15 cellular contexts compared by ENCODE assay signal in genomic region chr6:116012471-116012949, GRCh38. TPM values are rescaled to one million over a fixed set of nuclear protein-coding genes. Genes with fewer than 3 reads are reported as not detected.
DNase-seq lines count a peak whose midpoint lies in the region; ATAC-seq, FAIRE-seq and TF ChIP-seq lines count a peak whose summit lies in the region.
"Had no signal": no experiment of that assay in that cellular context is flagged by ENCODE, and none has a peak within 500 bp of the region (broad histone marks: within the 10 kb centered on the region; RNA-seq: fewer than 3 reads in every experiment).

No MANE protein-coding gene starts in this region.

- no peak overlapping the region for H2BK20ac ChIP-seq in IMR-90 (ENCODE audit: low read depth, low read length)

- H3K4me2 ChIP-seq in A549 (peak overlapping the region; percentile 57), IMR-90 (ENCODE audit: low read depth, low read length) (peak overlapping the region; percentile 87)

- intact Hi-C loops in IMR-90 (cut with micrococcal nuclease) (loop anchor here (10.0 kb wide), 2 partner anchors 192 to 398 kb away; no protein-coding TSS in a partner anchor), body of pancreas (cut with DNase I) (no loop called here), left lung (cut with DNase I) (loop anchor here in 1 of 2 donors (5.0 kb wide), 1 partner anchor 85 kb away; no protein-coding TSS in a partner anchor), head of caudate nucleus (cut with DNase I) (no loop called here)

- TF ChIP-seq RAD21 in A549 (conservative IDR thresholded peaks at IDR 0.05 in 1 of 2, IDR thresholded peaks at IDR 0.05 in 1 of 2), result no peak
- TF ChIP-seq RAD21 in IMR-90 (IDR thresholded peaks at IDR 0.05; ENCODE audit: low read length), result no peak

- peak overlapping the region; percentile 76; the same call in 1 of the 2 replicates for H4K5ac ChIP-seq in IMR-90 (ENCODE audit: low read depth, low read length)

- no TSS peak for BruUV-seq in IMR-90 (replicated peaks; lab: Mats Ljungman, UMichigan)

- H3K4me1 ChIP-seq in A549 (peaks cover 94% of the 10 kb centered on the region), IMR-90 (ENCODE audit: control insufficient read depth, insufficient read depth, low read length) (peaks cover 11% of the 10 kb centered on the region), body of pancreas (peaks cover 46% of the 10 kb centered on the region), left lung (peaks cover 19 to 33% of the 10 kb centered on the region in 2 donors)

- H2AFZ ChIP-seq in IMR-90 (replicated peaks; ENCODE audit: low read length, poor library complexity), result no peak overlapping the region

- TF ChIP-seq CTCF in A549 (IDR thresholded peaks at IDR 0.05) (no peak), IMR-90 (conservative IDR thresholded peaks at IDR 0.05; ENCODE audit: low read depth, low read length) (no peak), body of pancreas (IDR thresholded peaks at IDR 0.05) (no peak), left lung (IDR thresholded peaks at IDR 0.05) (no peak)

- H3K14ac ChIP-seq in IMR-90 (replicated peaks; ENCODE audit: low read depth, low read length), result no peak overlapping the region

- dilution Hi-C loops in IMR-90 (cut with HindIII; ENCODE audit: low sequenced_read_pairs, unreplicated experiment), result no loop called here

- H3K79me1 ChIP-seq in IMR-90 (ENCODE audit: low read depth in 1 of 2, low read length in 2 of 2), result no peaks in the 10 kb centered on the region

- WGBS in A549 (ENCODE audit: missing lambda C conversion rate), result 8% methylated on average over 1 of the region's 1 CpG
- no CpG with 5 or more reads among the region's 1 CpG for WGBS in IMR-90 (ENCODE audit: extremely low coverage in 2 of 2, insufficient read length in 1 of 2), 2 experiments
- whole genome bisulfite sequencing in body of pancreas, 2 donors, result 15 to 18% methylated on average over 1 of the region's 1 CpG

- TF ChIP-seq EP300 in A549 (IDR thresholded peaks at IDR 0.05), result no peak

- H4K91ac ChIP-seq in IMR-90 (ENCODE audit: insufficient read depth, low read depth, low read length), result no peak overlapping the region

- H3K9me3 ChIP-seq in A549 (no peaks in the 10 kb centered on the region), IMR-90 (ENCODE audit: control insufficient read depth, insufficient read depth, low read length) (no peaks in the 10 kb centered on the region), body of pancreas (no peaks in the 10 kb centered on the region), left lung (no peaks in the 10 kb centered on the region)
- H3K9me3 ChIP-seq: upper lobe of left lung had no signal

- no peak overlapping the region for H3K4me3 ChIP-seq in A549
- H3K4me3 ChIP-seq in IMR-90 (ENCODE audit: insufficient read depth, low read depth, low read length), result no peak overlapping the region
- no peak overlapping the region for H3K4me3 ChIP-seq in body of pancreas
- H3K4me3 ChIP-seq in left lung, result no peak overlapping the region
- H3K4me3 ChIP-seq: skin epidermis, upper lobe of left lung had no signal

- H4K8ac ChIP-seq in IMR-90 (ENCODE audit: low read depth in 2 of 2, low read length in 2 of 2), result no peak overlapping the region

- no peak overlapping the region for H3K56ac ChIP-seq in IMR-90 (ENCODE audit: extremely low read depth, insufficient read depth, low read length)

- CTCF ChIA-PET in A549 (lab: Yijun Ruan, JAX) (interaction anchor here (0.9 to 4.1 kb wide), 10 partner anchors 14 to 99 kb away, joined by 4 to 20 read pairs (median 8); partner anchors contain the start of genes FRK and NT5DC1), IMR-90 (lab: Yijun Ruan, JAX) (interaction anchor here (0.9 to 2.9 kb wide), 3 partner anchors 72 to 88 kb away, joined by 3 to 13 read pairs (median 11); partner anchors contain the start of gene NT5DC1)

- peak overlapping the region; percentile 74; the same call in 1 of the 2 replicates for H3K18ac ChIP-seq in IMR-90 (ENCODE audit: low read depth, low read length)

- in situ Hi-C loops in IMR-90 (cut with MboI; ENCODE audit: low sequenced_read_pairs), result loop anchor here (5.0 kb wide), 1 partner anchor 85 kb away; no protein-coding TSS in a partner anchor

- H3K27ac ChIP-seq in A549 (peak overlapping the region; percentile 20 to 66; a peak in 4 of 6 replicates), IMR-90 (ENCODE audit: insufficient read depth, low read length) (peak overlapping the region; percentile 73; the same call in 1 of the 2 replicates), body of pancreas (peak overlapping the region; percentile 11 to 48 (median 38)), left lung (peak overlapping the region in 1 of 2 donors; percentile 27)
- H3K27ac ChIP-seq: upper lobe of left lung had no signal

- H2BK15ac ChIP-seq in IMR-90 (ENCODE audit: low read depth, low read length), result no peak overlapping the region; the same call in 2 of the 3 replicates

- FAIRE-seq in A549 (lab: Jason Lieb, UNC), result no peak

- H3K9ac ChIP-seq in IMR-90 (ENCODE audit: low read depth, low read length), result no peak overlapping the region

- TF ChIP-seq POLR2A in A549 (IDR thresholded peaks at IDR 0.05; ENCODE audit: low read length), result no peak
- TF ChIP-seq POLR2A in IMR-90 (IDR thresholded peaks at IDR 0.05; ENCODE audit: low read depth, low read length), result no peak
- no peak for TF ChIP-seq POLR2A in body of pancreas (IDR thresholded peaks at IDR 0.05)

- H3K23ac ChIP-seq in IMR-90 (ENCODE audit: low read depth, low read length), result no peak overlapping the region

- POLR2A ChIA-PET in A549 (lab: Yijun Ruan, JAX) (interaction anchor here (1.2 kb wide), 1 partner anchor 88 kb away, joined by 4 read pairs; the partner anchor contains the start of gene NT5DC1), IMR-90 (lab: Charles Lee; ENCODE audit: unreplicated experiment) (no interaction called here)

- peaks cover 3% of the 10 kb centered on the region; the same call in 1 of the 2 replicates for H3K9me1 ChIP-seq in IMR-90 (ENCODE audit: insufficient read depth, low read length)

- no peak overlapping the region for H3K4ac ChIP-seq in IMR-90 (ENCODE audit: low read depth, low read length)

- H4K20me1 ChIP-seq in IMR-90 (ENCODE audit: insufficient read depth, low read length), result no peaks in the 10 kb centered on the region

- ATAC-seq in A549, result peak in 1 of 2 experiments; percentile 17; a peak in 3 of 6 replicates
- ATAC-seq in IMR-90 (ENCODE audit: low read depth), result peak; percentile 23
- no peak for ATAC-seq in body of pancreas
- peak; percentile 23 for ATAC-seq in left lung
- ATAC-seq: stimulated activated effector memory CD8-positive, alpha-beta T cell treated with anti-CD3 and anti-CD28 coated beads, Interleukin-12 subunit alpha, Interleukin-12 subunit beta, amount 100 ng/mL, for 72 hours had no signal

- no peak for DNase-seq in A549 (ENCODE audit: low read depth in 1 of 2, low spot score in 1 of 2)
- peak; percentile 31 for DNase-seq in IMR-90
- peak in 1 of 4 donors; percentile 47 for DNase-seq in body of pancreas
- no peak for DNase-seq in left lung
- no peak for DNase-seq in GDM1 (lab: John Stamatoyannopoulos, UW)
- DNase-seq in activated CD8-positive, alpha-beta memory T cell treated with anti-CD3 and anti-CD28 coated beads, Interleukin-2, amount 50 U/mL, for 4 hours, result no peak
- DNase-seq in head of caudate nucleus, result no peak
- DNase-seq in NAMALWA (ENCODE audit: low spot score), result no peak
- DNase-seq: activated CD4-positive, alpha-beta T cell treated with anti-CD3 and anti-CD28 coated beads, Interleukin-2, amount 10 ng/mL, durations not matched to agents 24 days and 14 days; activated naive CD8-positive, alpha-beta T cell treated with anti-CD3 and anti-CD28 coated beads for 36 hours; GF-D8; KBM-7; upper lobe of left lung had no signal

- no peaks in the 10 kb centered on the region for H3K36me3 ChIP-seq in IMR-90 (ENCODE audit: control insufficient read depth, insufficient read depth, low read length)
- no peaks in the 10 kb centered on the region for H3K36me3 ChIP-seq in body of pancreas (replicated peaks in 1 of 2; ENCODE audit: insufficient read depth in 1 of 2, low read depth in 2 of 2)
- H3K36me3 ChIP-seq in left lung, result no peaks in the 10 kb centered on the region
- H3K36me3 ChIP-seq: upper lobe of left lung had no signal

- H2AK5ac ChIP-seq in IMR-90 (ENCODE audit: low read depth, low read length), result no peak overlapping the region

- H3K27me3 ChIP-seq in IMR-90 (ENCODE audit: control insufficient read depth, insufficient read depth, low read length) (no peaks in the 10 kb centered on the region), body of pancreas (no peaks in the 10 kb centered on the region), left lung (no peaks in the 10 kb centered on the region)
- H3K27me3 ChIP-seq: upper lobe of left lung had no signal

- H2BK120ac ChIP-seq in IMR-90 (ENCODE audit: low read depth, low read length), result peak overlapping the region; percentile 24; the same call in 1 of the 2 replicates

- H2AK9ac ChIP-seq in IMR-90 (replicated peaks; ENCODE audit: low read depth, low read length, poor library complexity), result no peak overlapping the region

- peak overlapping the region; percentile 93 for H2BK5ac ChIP-seq in IMR-90 (ENCODE audit: low read depth, low read length, poor library complexity, severe bottlenecking)

TF ChIP-seq in A549, 52 proteins besides CTCF, POLR2A, EP300 and RAD21 (continues in another document):
- TF ChIP-seq GATA3 (IDR thresholded peaks at IDR 0.05; ENCODE audit: borderline replicate concordance) (peak; percentile 34; the same call in 1 of the 2 replicates), CEBPB (IDR thresholded peaks at IDR 0.05) (peak in 1 of 2 experiments; percentile 26; a peak in 2 of 4 replicates)

TF ChIP-seq in IMR-90, 13 proteins besides CTCF, POLR2A, EP300 and RAD21:
- TF ChIP-seq CEBPB (IDR thresholded peaks at IDR 0.05; ENCODE audit: low read depth, low read length), result peak; percentile 61
- TF ChIP-seq FOS (IDR thresholded peaks at IDR 0.05; ENCODE audit: low read depth, low read length), result no peak

RNA-seq across cellular contexts. Expression of gene FRK, which starts 48.2 kb away (rescaled TPM):
- polyA plus RNA-seq in A549 (2011; rRNA removed), result 6.7 and 8.9 TPM in 2 replicates
- polyA plus RNA-seq in A549 (2012; cell fraction: cytosol; rRNA removed), result 0.67 and 0.93 TPM in 2 replicates
- 0.82 and 1.2 TPM in 2 replicates for polyA plus RNA-seq in A549 (2012; cell fraction: nucleus; rRNA removed)
- polyA plus RNA-seq in A549 (2017; fragmentation: RNase III; extraction: RNeasy Plus Mini Kit Qiagen cat#74134 plus additional on column Dnase treatment), result 1.7 to 2.2 TPM (median 2.1 TPM) in 3 replicates
- polyA minus RNA-seq in A549 (2011; rRNA and poly(A)+ RNA removed), result 15.4 and 18.7 TPM in 2 replicates
- total RNA-seq in IMR-90 (2012; rRNA removed), result under 0.01 TPM in 2 replicates
- polyA plus RNA-seq in IMR-90 (2012; rRNA removed), result under 0.01 and 0.02 TPM in 2 replicates
- polyA plus RNA-seq in IMR-90 (2012; cell fraction: cytosol; rRNA removed), result 0.01 TPM in 1 of 2 replicates, not detected in the other
- 0.02 and 0.09 TPM in 2 replicates for polyA plus RNA-seq in IMR-90 (2012; cell fraction: nucleus; rRNA removed; ENCODE audit: low replicate concordance)
- total RNA-seq in body of pancreas, result 1 to 10 TPM; 7.9 to 9.1 TPM
- 10 to 100 TPM in 1 of 2 donors, 1 to 10 TPM in 1; 8.5 to 16.1 TPM for total RNA-seq in left lung
- total RNA-seq: activated CD4-positive, alpha-beta T cell treated with anti-CD3 and anti-CD28 coated beads, Interleukin-2, amount 10 ng/mL, durations not matched to agents 24 days and 14 days had no signal
